Comparison of ENCODE assay signal across 16 cellular contexts in genomic region chr21:37445228-37445627, GRCh38.
DNase-seq lines count a peak whose midpoint lies in the region; ATAC-seq and TF ChIP-seq lines count a peak whose summit lies in the region.
"Had no signal": no experiment of that assay in that cellular context is flagged by ENCODE, and none has a peak within 500 bp of the region (broad histone marks: within the 10 kb centered on the region; RNA-seq: fewer than 3 reads in every experiment).

No MANE protein-coding gene starts in this region.

- H3K27ac ChIP-seq in smooth muscle cell (ENCODE audit: low read depth) = peak overlapping the region; percentile 62
- H3K27ac ChIP-seq: breast epithelium, prostate gland, SK-N-MC had no signal

- 46% methylated on average over 5 of the region's 5 CpGs for WGBS in smooth muscle cell (ENCODE audit: low lambda C conversion rate)

- H3K27me3 Mint-ChIP-seq in activated naive CD4-positive, alpha-beta T cell treated with anti-CD3 and anti-CD28 coated beads, Interleukin-2, amount 50 U/mL, for 24 hours = no peaks in the 10 kb centered on the region
- H3K27me3 Mint-ChIP-seq in WTC11 (ENCODE audit: low read depth) = no peaks in the 10 kb centered on the region

- peaks cover 6% of the 10 kb centered on the region for H3K36me3 Mint-ChIP-seq in activated naive CD4-positive, alpha-beta T cell treated with anti-CD3 and anti-CD28 coated beads, Interleukin-2, amount 50 U/mL, for 24 hours
- no peaks in the 10 kb centered on the region; the same call in 1 of the 2 replicates for H3K36me3 Mint-ChIP-seq in WTC11

- H2AFZ ChIP-seq in smooth muscle cell (ENCODE audit: low read depth) = no peak overlapping the region

- TF ChIP-seq CTCF in WTC11 (IDR thresholded peaks at IDR 0.05) (no peak), fibroblast of villous mesenchyme (IDR thresholded peaks at IDR 0.05; ENCODE audit: insufficient read depth, low read depth, low read length) (no peak), smooth muscle cell (IDR thresholded peaks at IDR 0.05; ENCODE audit: borderline replicate concordance, insufficient read depth, poor library complexity, severe bottlenecking) (no peak)

- no peaks in the 10 kb centered on the region for H3K27me3 ChIP-seq in smooth muscle cell (ENCODE audit: low read depth)
- H3K27me3 ChIP-seq: breast epithelium had no signal

- peak overlapping the region; percentile 41 for H3K4me2 ChIP-seq in smooth muscle cell

- CTCF ChIA-PET in WTC11 (lab: Charles Lee) = interaction anchor here (1.0 to 1.4 kb wide), 2 partner anchors 14 to 18 kb away, joined by 3 to 6 read pairs; no protein-coding TSS in a partner anchor

- H3K4me3 Mint-ChIP-seq in activated naive CD4-positive, alpha-beta T cell treated with anti-CD3 and anti-CD28 coated beads, Interleukin-2, amount 50 U/mL, for 24 hours = no peak overlapping the region
- no peak overlapping the region for H3K4me3 Mint-ChIP-seq in WTC11

- H3K4me3 ChIP-seq in fibroblast of villous mesenchyme (ENCODE audit: low read depth, low read length) (no peak overlapping the region), smooth muscle cell (no peak overlapping the region)
- H3K4me3 ChIP-seq: breast epithelium, mucosa of descending colon, prostate gland, SK-N-MC had no signal

- peaks cover 15% of the 10 kb centered on the region for H3F3A ChIP-seq in smooth muscle cell (ENCODE audit: low read depth)

- no peak overlapping the region for H3K9ac ChIP-seq in smooth muscle cell (ENCODE audit: low read depth)

- peaks cover 100% of the 10 kb centered on the region for H3K79me2 ChIP-seq in smooth muscle cell (ENCODE audit: low read depth)

- peaks cover 14% of the 10 kb centered on the region for H3K4me1 ChIP-seq in smooth muscle cell (ENCODE audit: low read depth)
- H3K4me1 ChIP-seq: breast epithelium had no signal

- no peaks in the 10 kb centered on the region for H3K9me3 ChIP-seq in smooth muscle cell (replicated peaks; ENCODE audit: low read depth)
- H3K9me3 ChIP-seq: breast epithelium, mucosa of descending colon, prostate gland had no signal

- H3K4me1 Mint-ChIP-seq in activated naive CD4-positive, alpha-beta T cell treated with anti-CD3 and anti-CD28 coated beads, Interleukin-2, amount 50 U/mL, for 24 hours = peaks cover 96% of the 10 kb centered on the region
- peaks cover 75% of the 10 kb centered on the region for H3K4me1 Mint-ChIP-seq in WTC11

- peak overlapping the region; percentile 5 for H3K27ac Mint-ChIP-seq in activated naive CD4-positive, alpha-beta T cell treated with anti-CD3 and anti-CD28 coated beads, Interleukin-2, amount 50 U/mL, for 24 hours
- H3K27ac Mint-ChIP-seq in WTC11 = 0 out of 2 replicates have a peak overlapping the region, but pooled peaks have one; percentile 1

- POLR2A ChIA-PET in WTC11 (lab: Charles Lee) = no interaction called here

- no peaks in the 10 kb centered on the region for H3K36me3 ChIP-seq in smooth muscle cell (ENCODE audit: low read depth)
- H3K36me3 ChIP-seq: breast epithelium, prostate gland had no signal

- peaks cover 100% of the 10 kb centered on the region for H4K20me1 ChIP-seq in smooth muscle cell (ENCODE audit: low read depth)

- ATAC-seq in WTC11 = no peak
- no peak for ATAC-seq in HG03565 (IDR thresholded peaks at IDR 0.05; ENCODE audit: unreplicated experiment)
- ATAC-seq: mucosa of descending colon had no signal

- DNase-seq in activated naive CD4-positive, alpha-beta T cell treated with Interleukin-2 at 50 U/mL for 16 hours = no peak
- DNase-seq in WTC11 (ENCODE audit: low spot score) (no peak), fibroblast of villous mesenchyme (ENCODE audit: low read depth) (peak; percentile 72), smooth muscle cell (lab: John Stamatoyannopoulos, UW; ENCODE audit: unreplicated experiment) (no peak), NCI-H2227 treated with DMSO at 0.1 percent for 48 hours (lab: John Stamatoyannopoulos, UW) (no peak), SHP77 treated with DMSO at 0.1 percent for 48 hours (lab: John Stamatoyannopoulos, UW) (no peak)
- DNase-seq: head of caudate nucleus; mucosa of descending colon; NCI-H146; NCI-H510A; stimulated activated CD4-positive, alpha-beta T cell treated with anti-CD3 and anti-CD28 coated beads, Interleukin-15, amount 100 ng/mL, for 24 hours had no signal

- no peaks in the 10 kb centered on the region for H3K9me3 Mint-ChIP-seq in activated naive CD4-positive, alpha-beta T cell treated with anti-CD3 and anti-CD28 coated beads, Interleukin-2, amount 50 U/mL, for 24 hours
- H3K9me3 Mint-ChIP-seq in WTC11 = no peaks in the 10 kb centered on the region

TF ChIP-seq in WTC11, 78 proteins besides CTCF, POLR2A, EP300 and RAD21:
- TF ChIP-seq MYBL2 (CRISPR knock-in tag; IDR thresholded peaks at IDR 0.05) = no peak
- no peak for TF ChIP-seq SP1 (CRISPR knock-in tag; conservative IDR thresholded peaks at IDR 0.05)
- TF ChIP-seq ZNF396 (CRISPR knock-in tag; IDR thresholded peaks at IDR 0.05; ENCODE audit: borderline replicate concordance) = no peak
- no peak for TF ChIP-seq CDX4 (CRISPR knock-in tag; IDR thresholded peaks at IDR 0.05; ENCODE audit: borderline replicate concordance)
- no peak for TF ChIP-seq ATF1 (CRISPR knock-in tag; IDR thresholded peaks at IDR 0.05)
- TF ChIP-seq, protein P1, sequence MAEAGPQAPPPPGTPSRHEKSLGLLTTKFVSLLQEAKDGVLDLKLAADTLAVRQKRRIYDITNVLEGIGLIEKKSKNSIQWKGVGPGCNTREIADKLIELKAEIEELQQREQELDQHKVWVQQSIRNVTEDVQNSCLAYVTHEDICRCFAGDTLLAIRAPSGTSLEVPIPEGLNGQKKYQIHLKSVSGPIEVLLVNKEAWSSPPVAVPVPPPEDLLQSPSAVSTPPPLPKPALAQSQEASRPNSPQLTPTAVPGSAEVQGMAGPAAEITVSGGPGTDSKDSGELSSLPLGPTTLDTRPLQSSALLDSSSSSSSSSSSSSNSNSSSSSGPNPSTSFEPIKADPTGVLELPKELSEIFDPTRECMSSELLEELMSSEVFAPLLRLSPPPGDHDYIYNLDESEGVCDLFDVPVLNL (CRISPR knock-in tag; IDR thresholded peaks at IDR 0.05; ENCODE audit: borderline replicate concordance, low read depth) = no peak
- TF ChIP-seq ATF6 (CRISPR knock-in tag; IDR thresholded peaks at IDR 0.05) = no peak
- TF ChIP-seq JAZF1 (CRISPR knock-in tag; IDR thresholded peaks at IDR 0.05) = no peak
TF ChIP-seq in WTC11: peak in this region for 0.
